Comparison of ENCODE assay signal across 8 cellular contexts in the genomic region with DNA sequence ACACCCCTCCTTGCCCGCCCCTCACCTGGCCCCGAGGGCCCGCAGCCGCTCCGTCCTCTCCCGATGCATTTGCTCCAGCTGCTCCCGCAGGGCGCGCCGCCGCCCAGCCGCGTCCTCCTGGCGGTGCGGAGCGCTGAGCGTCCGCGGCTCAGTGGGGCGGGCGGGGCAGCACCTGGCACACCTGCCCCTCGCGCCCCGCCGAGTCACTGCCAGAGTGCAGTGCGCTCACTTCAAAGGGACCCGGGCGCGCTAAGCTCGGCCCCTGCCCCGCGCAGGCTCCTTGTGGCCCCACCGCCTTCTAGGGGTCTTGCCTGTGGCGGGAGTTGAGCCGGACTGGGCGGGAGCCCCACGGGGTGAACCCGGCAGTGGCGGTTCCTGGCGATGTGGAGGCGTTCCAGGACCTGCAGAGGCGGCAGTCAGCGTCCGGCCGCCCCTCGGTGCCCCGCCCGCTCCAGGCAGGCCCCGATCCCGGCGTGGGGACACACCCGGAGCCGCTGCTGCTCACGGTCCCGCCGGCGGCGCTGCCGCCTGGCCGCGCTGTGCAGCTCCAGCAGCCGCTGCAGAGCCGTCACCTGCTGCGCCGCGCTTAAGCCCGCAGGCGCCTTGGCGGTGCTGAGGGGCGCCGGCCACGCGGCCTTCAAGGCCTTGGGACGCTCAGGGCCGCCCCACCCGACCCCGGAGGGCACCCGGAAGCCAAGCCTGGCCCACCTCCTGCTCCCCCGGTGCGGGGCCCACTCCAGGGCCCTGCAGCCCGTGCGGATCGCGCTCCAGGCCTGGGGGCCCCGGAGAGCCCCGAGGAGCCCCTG. TPM values are rescaled to one million over a fixed set of nuclear protein-coding genes. Genes with fewer than 3 reads are reported as not detected.
DNase-seq lines count a peak whose midpoint lies in the region; ATAC-seq and TF ChIP-seq lines count a peak whose summit lies in the region.

No MANE protein-coding gene starts in this region.

- H3K27me3 ChIP-seq in AG04450 (ENCODE audit: control insufficient read depth, insufficient read depth, low read length), result peaks cover 19% of the 10 kb centered on the region
- peaks cover 4% of the 10 kb centered on the region for H3K27me3 ChIP-seq in brain microvascular endothelial cell (replicated peaks)

- peaks cover 11% of the 10 kb centered on the region for H3K36me3 ChIP-seq in brain microvascular endothelial cell (replicated peaks)

- CTCF ChIA-PET in AG04450 (lab: Charles Lee), result no interaction called here

- H3K4me3 ChIP-seq in AG04450 (ENCODE audit: low read depth, low read length), result peak overlapping the region; percentile 53
- peak overlapping the region; percentile 46 for H3K4me3 ChIP-seq in brain microvascular endothelial cell (ENCODE audit: low read depth, low read length)

- TF ChIP-seq CTCF in AG04450 (IDR thresholded peaks at IDR 0.05; ENCODE audit: low read depth, low read length), result 0 out of 2 replicates have a peak, but pooled peaks have one; percentile 0
- peak; percentile 11 for TF ChIP-seq CTCF in brain microvascular endothelial cell (IDR thresholded peaks at IDR 0.05; ENCODE audit: low read depth, low read length, missing control alignments)

- POLR2A ChIA-PET in AG04450 (lab: Yijun Ruan, JAX), result no interaction called here

- ATAC-seq in GM18517 (IDR thresholded peaks at IDR 0.05; ENCODE audit: unreplicated experiment), result peak; percentile 60
- peak; percentile 47 for ATAC-seq in HG03196 (IDR thresholded peaks at IDR 0.05; ENCODE audit: unreplicated experiment)

- H3K27ac ChIP-seq in AG04450 (ENCODE audit: low read depth, low read length) (no peak overlapping the region), brain microvascular endothelial cell (no peak overlapping the region)

- in situ Hi-C loops in brain microvascular endothelial cell (cut with HindIII; ENCODE audit: low pct_ligation_motif_present, low sequenced_read_pairs), result no loop called here

- no peaks in the 10 kb centered on the region for H3K9me3 ChIP-seq in AG04450 (ENCODE audit: control insufficient read depth, insufficient read depth, low read length)

- DNase-seq in AG04450 (ENCODE audit: low read depth, low spot score), result no peak
- peak; percentile 81 for DNase-seq in SW480 (ENCODE audit: low spot score)
- no peak for DNase-seq in brain microvascular endothelial cell
- DNase-seq in iris pigment epithelial cell (ENCODE audit: low read depth), result peak; percentile 39
- DNase-seq in stimulated activated CD4-positive, alpha-beta T cell treated with anti-CD3 and anti-CD28 coated beads, Interleukin-15, amount 100 ng/mL, for 24 hours, result peak; percentile 62
- DNase-seq in Kasumi-1 (lab: John Stamatoyannopoulos, UW), result no peak

RNA-seq across cellular contexts. Expression of a gene that starts 6.7 kb away (rescaled TPM):
- polyA plus RNA-seq in AG04450 (2011; rRNA removed), result 150 and 193 TPM in 2 replicates
- 48.3 and 52.6 TPM in 2 replicates for polyA minus RNA-seq in AG04450 (2011; rRNA and poly(A)+ RNA removed)

RNA-seq across cellular contexts. Expression of a gene that starts 39.1 kb away (rescaled TPM):
- polyA plus RNA-seq in AG04450 (2011; rRNA removed), result 25.8 and 44.7 TPM in 2 replicates
- polyA minus RNA-seq in AG04450 (2011; rRNA and poly(A)+ RNA removed), result 157 and 215 TPM in 2 replicates

RNA-seq across cellular contexts. Expression of a gene that starts 41.2 kb away (rescaled TPM):
- 0.04 and 0.05 TPM in 2 replicates for polyA plus RNA-seq in AG04450 (2011; rRNA removed)
- not detected in 2 replicates for polyA minus RNA-seq in AG04450 (2011; rRNA and poly(A)+ RNA removed)

Comparison
In these comparisons a context has a peak if more than half of its experiments do, and no peak if none do; other contexts are left out.
1. DNase-seq: peak in SW480 (single experiment), iris pigment epithelial cell (single experiment) and stimulated activated CD4-positive, alpha-beta T cell treated with anti-CD3 and anti-CD28 coated beads, Interleukin-15, amount 100 ng/mL, for 24 hours (single experiment); none in AG04450 (single experiment), brain microvascular endothelial cell (single experiment) and Kasumi-1 (0 of 2).